8 cellular contexts compared by ENCODE assay signal in the genomic region with DNA sequence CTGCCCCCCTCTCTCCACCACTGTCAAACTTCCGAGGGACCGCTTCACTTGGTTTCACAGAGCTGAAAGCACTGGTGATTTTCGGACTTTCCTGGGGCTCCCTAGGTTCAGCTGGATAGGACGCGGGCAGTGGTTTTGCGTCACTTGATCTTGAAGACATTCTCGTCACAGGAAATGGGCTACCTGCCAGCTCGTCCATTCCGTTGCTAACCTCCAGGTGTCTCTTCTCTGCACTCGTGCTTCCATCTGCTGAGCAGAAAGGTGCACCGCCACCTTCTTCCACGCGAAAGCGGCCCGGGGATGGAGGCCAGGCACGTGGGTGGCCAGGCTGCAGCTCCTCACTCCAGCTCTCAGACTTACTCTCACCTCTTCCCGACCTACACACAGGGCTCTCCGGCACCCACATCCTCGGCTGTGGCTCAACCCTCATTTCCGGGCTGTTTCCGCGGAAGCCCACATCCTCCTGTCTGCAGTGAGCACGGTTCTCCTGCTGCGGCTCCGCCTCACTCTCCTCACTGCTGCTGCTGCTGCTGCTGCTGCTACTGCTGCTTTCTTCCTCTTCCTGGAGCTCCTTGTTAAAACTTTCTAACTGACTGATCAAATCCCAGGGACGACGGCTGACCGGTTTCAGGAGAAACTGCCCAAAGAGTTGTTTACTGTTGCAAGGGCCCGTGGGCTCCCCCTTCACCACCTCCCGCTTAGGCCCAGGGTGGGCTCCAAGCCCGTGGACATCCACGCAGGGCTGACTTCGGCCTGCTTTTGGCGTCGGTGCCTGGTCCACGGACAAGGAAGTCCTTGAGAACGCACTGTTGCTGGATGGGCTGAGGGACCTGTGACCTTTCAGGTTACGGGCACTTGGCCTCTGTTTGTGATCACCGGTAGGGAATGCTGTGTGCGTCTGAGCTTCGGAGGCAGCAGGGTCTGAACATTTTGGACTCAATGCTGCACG. TPM values are rescaled to one million over a fixed set of nuclear protein-coding genes. Genes with fewer than 3 reads are reported as not detected.
A peak's percentile ranks its signal among the peaks of the same experiment; 100 is the strongest.
DNase-seq lines count a peak whose midpoint lies in the region; ATAC-seq and TF ChIP-seq lines count a peak whose summit lies in the region.

No MANE protein-coding gene starts in this region.

- H3K4me1 Mint-ChIP-seq in GM23338, result peaks cover 10% of the 10 kb centered on the region; the same call in 2 of the 3 replicates

- TF ChIP-seq POLR2A in esophagus muscularis mucosa (IDR thresholded peaks at IDR 0.05; ENCODE audit: low read depth) (no peak), spleen (IDR thresholded peaks at IDR 0.05) (no peak)

- WGBS in esophagus muscularis mucosa, result 63% methylated on average over 38 of the region's 42 CpGs
- 25 to 41% (median 32%) methylated on average over 39 to 42 of the region's 42 CpGs for WGBS in spleen, 5 donors

- no peaks in the 10 kb centered on the region for H3K36me3 Mint-ChIP-seq in GM23338 (ENCODE audit: low read depth)

- TF ChIP-seq CTCF in GM12875 (IDR thresholded peaks at IDR 0.05; ENCODE audit: borderline replicate concordance, insufficient read depth, low read depth, low read length), result peak; percentile 48
- TF ChIP-seq CTCF in GM23338 (conservative IDR thresholded peaks at IDR 0.05; ENCODE audit: low read depth in 2 of 2), result peak in 1 of 2 experiments; percentile 44; a peak in 2 of 4 replicates
- TF ChIP-seq CTCF in esophagus muscularis mucosa (IDR thresholded peaks at IDR 0.05), result no peak
- peak in 6 of 11 experiments; percentile 16 to 37 (median 31) for TF ChIP-seq CTCF in spleen (IDR thresholded peaks at IDR 0.05 in 8 of 11, conservative IDR thresholded peaks at IDR 0.05 in 3 of 11)
- no peak for TF ChIP-seq CTCF in coronary artery (IDR thresholded peaks at IDR 0.05)

- H3K4me2 ChIP-seq in GM23338, result no peak overlapping the region

- H3K27ac ChIP-seq in GM23338 (ENCODE audit: low read depth) (no peak overlapping the region), esophagus muscularis mucosa (replicated peaks in 1 of 4) (peak overlapping the region; percentile 40 to 67 (median 48)), spleen (peak overlapping the region in 7 of 8 donors; percentile 25 to 83 (median 72)), coronary artery (peak overlapping the region in 1 of 2 donors; percentile 60)

- no peak for TF ChIP-seq EP300 in esophagus muscularis mucosa (IDR thresholded peaks at IDR 0.05)

- peak; percentile 88 for ATAC-seq in GM23338

- H3K4me3 Mint-ChIP-seq in GM23338, result no peak overlapping the region

- H3K4me3 ChIP-seq in GM12875 (ENCODE audit: low read depth, low read length), result peak overlapping the region; percentile 21
- H3K4me3 ChIP-seq in GM23338, result no peak overlapping the region
- H3K4me3 ChIP-seq in esophagus muscularis mucosa, result peak overlapping the region in 1 of 4 donors; percentile 14
- peak overlapping the region; percentile 9 to 68 (median 26) for H3K4me3 ChIP-seq in spleen
- H3K4me3 ChIP-seq in coronary artery, result no peak overlapping the region

- H3K36me3 ChIP-seq in GM23338 (ENCODE audit: insufficient read depth) (no peaks in the 10 kb centered on the region), esophagus muscularis mucosa (peaks cover 0 to 31% (median 9%) of the 10 kb centered on the region in 4 donors), spleen (no peaks in the 10 kb centered on the region)

- peaks cover 2% of the 10 kb centered on the region for H3K27me3 Mint-ChIP-seq in GM23338 (ENCODE audit: insufficient read depth, low read depth, poor library complexity)

- peak; percentile 70 for DNase-seq in GM23338 (ENCODE audit: low spot score)
- DNase-seq in NAMALWA (ENCODE audit: low spot score), result peak; percentile 8
- DNase-seq in activated CD8-positive, alpha-beta memory T cell treated with anti-CD3 and anti-CD28 coated beads for 4 hours (ENCODE audit: low read depth in 2 of 2), result peak; percentile 66 to 71
- DNase-seq in esophagus muscularis mucosa (ENCODE audit: extremely low spot score), result no peak
- peak; percentile 95 for DNase-seq in spleen
- DNase-seq in cerebellum (ENCODE audit: low spot score), result no peak
- DNase-seq in coronary artery (ENCODE audit: low spot score), result no peak

- no peaks in the 10 kb centered on the region for H3K4me1 ChIP-seq in GM23338 (ENCODE audit: insufficient read depth)
- H3K4me1 ChIP-seq in esophagus muscularis mucosa, result peaks cover 37 to 45% (median 42%) of the 10 kb centered on the region in 4 donors
- peaks cover 6 to 36% (median 26%) of the 10 kb centered on the region in 6 donors for H3K4me1 ChIP-seq in spleen

- no peaks in the 10 kb centered on the region for H3K9me2 ChIP-seq in GM23338 (ENCODE audit: insufficient read depth)

- no peaks in the 10 kb centered on the region for H3K79me2 ChIP-seq in GM23338 (replicated peaks; ENCODE audit: insufficient read depth)

- no peak overlapping the region for H3K27ac Mint-ChIP-seq in GM23338

- H4K20me1 ChIP-seq in GM23338 (replicated peaks; ENCODE audit: insufficient read depth), result no peaks in the 10 kb centered on the region

- H3K9me3 ChIP-seq in esophagus muscularis mucosa, result no peaks in the 10 kb centered on the region
- no peaks in the 10 kb centered on the region for H3K9me3 ChIP-seq in spleen

- peak overlapping the region; percentile 84 for H2AFZ ChIP-seq in GM23338

- intact Hi-C loops in esophagus muscularis mucosa (cut with DNase I), result no loop called here
- intact Hi-C loops in spleen (cut with DNase I; ENCODE audit: low total_unique reads), result no loop called here

- H3K9me3 Mint-ChIP-seq in GM23338, result no peaks in the 10 kb centered on the region

- H3K27me3 ChIP-seq in GM23338 (ENCODE audit: insufficient read depth) (no peaks in the 10 kb centered on the region), esophagus muscularis mucosa (no peaks in the 10 kb centered on the region), spleen (replicated peaks in 1 of 7) (peaks cover 0 to 61% (median 0%) of the 10 kb centered on the region in 7 donors)

- H3F3A ChIP-seq in GM23338 (replicated peaks; ENCODE audit: low read depth), result no peaks in the 10 kb centered on the region

TF ChIP-seq in GM23338, 12 proteins besides CTCF, POLR2A, EP300 and RAD21 (continues in another document):
- TF ChIP-seq ZNF331 (CRISPR knock-in tag; IDR thresholded peaks at IDR 0.05; ENCODE audit: low read depth), result no peak
- TF ChIP-seq EZH2 (IDR thresholded peaks at IDR 0.05; ENCODE audit: low read depth, unreplicated experiment), result no peak
- TF ChIP-seq JUNB (IDR thresholded peaks at IDR 0.05; ENCODE audit: unreplicated experiment), result no peak
- no peak for TF ChIP-seq ZNF114 (CRISPR knock-in tag; IDR thresholded peaks at IDR 0.05)
- no peak for TF ChIP-seq CREB1 (CRISPR knock-in tag; IDR thresholded peaks at IDR 0.05; ENCODE audit: low read depth)
- no peak for TF ChIP-seq NANOG (IDR thresholded peaks at IDR 0.05; ENCODE audit: borderline replicate concordance)
- TF ChIP-seq, protein P1, sequence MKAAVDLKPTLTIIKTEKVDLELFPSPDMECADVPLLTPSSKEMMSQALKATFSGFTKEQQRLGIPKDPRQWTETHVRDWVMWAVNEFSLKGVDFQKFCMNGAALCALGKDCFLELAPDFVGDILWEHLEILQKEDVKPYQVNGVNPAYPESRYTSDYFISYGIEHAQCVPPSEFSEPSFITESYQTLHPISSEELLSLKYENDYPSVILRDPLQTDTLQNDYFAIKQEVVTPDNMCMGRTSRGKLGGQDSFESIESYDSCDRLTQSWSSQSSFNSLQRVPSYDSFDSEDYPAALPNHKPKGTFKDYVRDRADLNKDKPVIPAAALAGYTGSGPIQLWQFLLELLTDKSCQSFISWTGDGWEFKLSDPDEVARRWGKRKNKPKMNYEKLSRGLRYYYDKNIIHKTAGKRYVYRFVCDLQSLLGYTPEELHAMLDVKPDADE (IDR thresholded peaks at IDR 0.05), result no peak
- TF ChIP-seq, protein P2, sequence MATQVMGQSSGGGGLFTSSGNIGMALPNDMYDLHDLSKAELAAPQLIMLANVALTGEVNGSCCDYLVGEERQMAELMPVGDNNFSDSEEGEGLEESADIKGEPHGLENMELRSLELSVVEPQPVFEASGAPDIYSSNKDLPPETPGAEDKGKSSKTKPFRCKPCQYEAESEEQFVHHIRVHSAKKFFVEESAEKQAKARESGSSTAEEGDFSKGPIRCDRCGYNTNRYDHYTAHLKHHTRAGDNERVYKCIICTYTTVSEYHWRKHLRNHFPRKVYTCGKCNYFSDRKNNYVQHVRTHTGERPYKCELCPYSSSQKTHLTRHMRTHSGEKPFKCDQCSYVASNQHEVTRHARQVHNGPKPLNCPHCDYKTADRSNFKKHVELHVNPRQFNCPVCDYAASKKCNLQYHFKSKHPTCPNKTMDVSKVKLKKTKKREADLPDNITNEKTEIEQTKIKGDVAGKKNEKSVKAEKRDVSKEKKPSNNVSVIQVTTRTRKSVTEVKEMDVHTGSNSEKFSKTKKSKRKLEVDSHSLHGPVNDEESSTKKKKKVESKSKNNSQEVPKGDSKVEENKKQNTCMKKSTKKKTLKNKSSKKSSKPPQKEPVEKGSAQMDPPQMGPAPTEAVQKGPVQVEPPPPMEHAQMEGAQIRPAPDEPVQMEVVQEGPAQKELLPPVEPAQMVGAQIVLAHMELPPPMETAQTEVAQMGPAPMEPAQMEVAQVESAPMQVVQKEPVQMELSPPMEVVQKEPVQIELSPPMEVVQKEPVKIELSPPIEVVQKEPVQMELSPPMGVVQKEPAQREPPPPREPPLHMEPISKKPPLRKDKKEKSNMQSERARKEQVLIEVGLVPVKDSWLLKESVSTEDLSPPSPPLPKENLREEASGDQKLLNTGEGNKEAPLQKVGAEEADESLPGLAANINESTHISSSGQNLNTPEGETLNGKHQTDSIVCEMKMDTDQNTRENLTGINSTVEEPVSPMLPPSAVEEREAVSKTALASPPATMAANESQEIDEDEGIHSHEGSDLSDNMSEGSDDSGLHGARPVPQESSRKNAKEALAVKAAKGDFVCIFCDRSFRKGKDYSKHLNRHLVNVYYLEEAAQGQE (IDR thresholded peaks at IDR 0.05; ENCODE audit: unreplicated experiment), result no peak
- no peak for TF ChIP-seq POLR2AphosphoS5 (IDR thresholded peaks at IDR 0.05; ENCODE audit: low read depth)
- no peak for TF ChIP-seq STAT1 (IDR thresholded peaks at IDR 0.05; ENCODE audit: unreplicated experiment)
- no peak for TF ChIP-seq EZH2phosphoT487 (IDR thresholded peaks at IDR 0.05; ENCODE audit: unreplicated experiment)

RNA-seq across cellular contexts. Expression of a gene that starts 32.1 kb away (rescaled TPM):
- total RNA-seq in GM23338 (2014; rRNA removed; shearing (Covaris generic)), result 2.1 and 2.3 TPM in 2 replicates
- polyA plus RNA-seq in GM23338 (2016; fragmentation: Nextera tagmentation; extraction: Ambion mirVana) (0.78 TPM in 2 replicates), spleen (under 1 TPM; 0.26 to 0.83 (median 0.64) TPM)
- total RNA-seq in esophagus muscularis mucosa (10 to 100 TPM; 33.6 to 65.2 (median 53.3) TPM), spleen (1 to 10 TPM; 1.2 to 5.2 (median 2.2) TPM), cerebellum (19.0 TPM)

Comparison
In these comparisons a context has a peak if more than half of its experiments do, and no peak if none do; other contexts are left out.
1. H3K4me3 ChIP-seq: peak in GM12875 (single experiment) and spleen (8 of 8); none in GM23338 (single experiment) and coronary artery (single experiment).
2. CTCF ChIP-seq: peak in GM12875 (single experiment) and spleen (6 of 11); none in esophagus muscularis mucosa (0 of 3) and coronary artery (single experiment).
3. DNase-seq: peak in GM23338 (single experiment), NAMALWA (single experiment), activated CD8-positive, alpha-beta memory T cell treated with anti-CD3 and anti-CD28 coated beads for 4 hours (2 of 2) and spleen (single experiment); none in esophagus muscularis mucosa (single experiment), cerebellum (single experiment) and coronary artery (single experiment).